ENCODE assay signal across 9 cellular contexts in genomic region chr16:53090591-53091507, GRCh38. TPM values are rescaled to one million over a fixed set of nuclear protein-coding genes. Genes with fewer than 3 reads are reported as not detected.
DNase-seq lines count a peak whose midpoint lies in the region; ATAC-seq and TF ChIP-seq lines count a peak whose summit lies in the region.
"Had no signal": no experiment of that assay in that cellular context is flagged by ENCODE, and none has a peak within 500 bp of the region (broad histone marks: within the 10 kb centered on the region; RNA-seq: fewer than 3 reads in every experiment).

No MANE protein-coding gene starts in this region.

- H3K27me3 ChIP-seq in left ventricle myocardium inferior (ENCODE audit: low read depth), result no peaks in the 10 kb centered on the region
- no peaks in the 10 kb centered on the region for H3K27me3 ChIP-seq in psoas muscle (ENCODE audit: insufficient read depth in 3 of 3, low read length in 2 of 3)
- H3K27me3 ChIP-seq: SJSA1 had no signal

- ATAC-seq in GM21360 (IDR thresholded peaks at IDR 0.05; ENCODE audit: unreplicated experiment), result peak; percentile 46
- ATAC-seq in psoas muscle, result peak; percentile 84 to 90 (median 89)
- ATAC-seq in HG03520 (IDR thresholded peaks at IDR 0.05; ENCODE audit: unreplicated experiment), result no peak

- DNase-seq in DMS 273 treated with DMSO at 0.1 percent for 48 hours (lab: John Stamatoyannopoulos, UW) (peak; percentile 91), KG1 (lab: John Stamatoyannopoulos, UW) (peak; percentile 24), amniotic stem cell (lab: John Stamatoyannopoulos, UW) (peak; percentile 51), left ventricle myocardium inferior (peak; percentile 93), psoas muscle (peak; percentile 94 to 97), DMS53 (lab: John Stamatoyannopoulos, UW) (no peak)

- H3K4me3 ChIP-seq in left ventricle myocardium inferior (peak overlapping the region; percentile 36), psoas muscle (peak overlapping the region; percentile 26)
- H3K4me3 ChIP-seq: SJSA1 had no signal

- no peaks in the 10 kb centered on the region for H3K36me3 ChIP-seq in left ventricle myocardium inferior
- H3K36me3 ChIP-seq in psoas muscle (ENCODE audit: insufficient read depth in 1 of 2, low read depth in 1 of 2), result no peaks in the 10 kb centered on the region
- H3K36me3 ChIP-seq: SJSA1 had no signal

- H3K4me1 ChIP-seq in left ventricle myocardium inferior (peaks cover 82% of the 10 kb centered on the region), psoas muscle (peaks cover 57% of the 10 kb centered on the region)

- intact Hi-C loops in left ventricle myocardium inferior (cut with micrococcal nuclease) (no loop called here), psoas muscle (cut with DNase I) (loop anchor here in 1 of 2 donors (5.0 kb wide), 1 partner anchor 41 kb away; no protein-coding TSS in a partner anchor)

- H3K27ac ChIP-seq in left ventricle myocardium inferior (replicated peaks), result peak overlapping the region; percentile 94
- peak overlapping the region; percentile 80 for H3K27ac ChIP-seq in psoas muscle
- H3K27ac ChIP-seq: SJSA1 had no signal

- peak; percentile 5 for TF ChIP-seq CTCF in left ventricle myocardium inferior (IDR thresholded peaks at IDR 0.05; ENCODE audit: borderline replicate concordance)
- no peak for TF ChIP-seq CTCF in psoas muscle (IDR thresholded peaks at IDR 0.05)

- WGBS in psoas muscle, 3 donors, result 0 to 3% (median 0%) methylated on average over 12 to 13 of the region's 13 CpGs

- no peaks in the 10 kb centered on the region for H3K9me3 ChIP-seq in left ventricle myocardium inferior (replicated peaks)
- no peaks in the 10 kb centered on the region for H3K9me3 ChIP-seq in psoas muscle
- H3K9me3 ChIP-seq: SJSA1 had no signal

RNA-seq across cellular contexts. Expression of gene CHD9, which starts 36.1 kb away (rescaled TPM):
- 38.9 TPM for total RNA-seq in left ventricle myocardium inferior
- total RNA-seq in psoas muscle, result 10 to 100 TPM; 36.4 to 47.9 (median 45.7) TPM
- polyA plus RNA-seq in psoas muscle, result 10 to 100 TPM in 2 of 3 donors, 1 to 10 TPM in 1; 5.8 to 26.8 (median 11.7) TPM

RNA-seq across cellular contexts. Expression of gene CHD9NB, which starts 38.2 kb away (rescaled TPM):
- total RNA-seq in left ventricle myocardium inferior, result 0.77 TPM
- under 1 TPM in 3 of 4 donors, not detected in 1; 0.13 to 0.56 (median 0.22) TPM for total RNA-seq in psoas muscle
- polyA plus RNA-seq in psoas muscle, result under 1 TPM; 0.05 to 0.77 (median 0.14) TPM
